11 cellular contexts compared by ENCODE assay signal in the genomic region with DNA sequence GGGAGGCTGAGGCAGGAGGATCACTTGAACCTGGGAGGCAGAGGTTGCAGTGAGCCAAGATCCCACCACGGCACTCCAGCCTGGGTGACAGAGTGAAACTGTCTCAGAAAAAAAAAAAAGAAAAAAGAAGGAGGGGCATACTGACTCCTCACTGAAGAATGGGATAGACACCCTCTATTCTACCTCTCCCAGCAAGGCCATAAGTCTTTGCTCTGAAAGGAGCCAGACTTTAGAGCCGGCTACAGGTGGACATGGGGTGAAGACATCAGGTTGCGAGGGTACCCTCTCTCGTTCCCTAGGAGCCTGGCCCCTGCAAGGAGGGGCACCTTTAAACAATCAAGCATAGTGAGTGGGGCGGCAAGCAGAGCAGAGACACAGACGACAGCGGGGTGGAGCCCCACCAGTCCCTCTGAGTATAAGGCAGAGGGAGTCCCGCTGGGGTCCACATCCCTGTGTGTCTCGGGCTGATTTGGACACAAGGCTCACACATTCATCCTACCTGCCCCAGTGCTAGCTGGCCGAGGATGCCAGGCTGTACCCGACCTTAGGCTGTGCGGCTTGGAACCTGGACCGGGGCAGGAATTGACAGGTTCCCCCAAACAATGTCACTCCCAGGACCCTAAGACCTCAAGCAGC. TPM values are rescaled to one million over a fixed set of nuclear protein-coding genes. Genes with fewer than 3 reads are reported as not detected.
DNase-seq lines count a peak whose midpoint lies in the region; ATAC-seq and TF ChIP-seq lines count a peak whose summit lies in the region.
"Had no signal": no experiment of that assay in that cellular context is flagged by ENCODE, and none has a peak within 500 bp of the region (broad histone marks: within the 10 kb centered on the region; RNA-seq: fewer than 3 reads in every experiment).

No MANE protein-coding gene starts in this region.

- peak; percentile 70 for DNase-seq in H7
- DNase-seq in RWPE2 (ENCODE audit: low spot score), result no peak
- no peak for DNase-seq in iPS DF 6.9 (ENCODE audit: low read depth, low spot score)
- DNase-seq in smooth muscle cell (lab: John Stamatoyannopoulos, UW; ENCODE audit: unreplicated experiment), result no peak
- no peak for DNase-seq in COR-L47 (lab: John Stamatoyannopoulos, UW)
- no peak for DNase-seq in posterior vena cava (ENCODE audit: low spot score)
- no peak for DNase-seq in OCI-M2 (lab: John Stamatoyannopoulos, UW; ENCODE audit: unreplicated experiment)
- DNase-seq: DMS79, NCI-H2171, SIG-M5 had no signal

- no peak overlapping the region for H3K9ac ChIP-seq in smooth muscle cell (ENCODE audit: low read depth)

- intact Hi-C loops in posterior vena cava (cut with DNase I), result no loop called here

- 0 out of 3 replicates have a peak, but pooled peaks have one; percentile 0 for ATAC-seq in RWPE2 (ENCODE audit: low read depth)

- peaks cover 37% of the 10 kb centered on the region for H4K20me1 ChIP-seq in smooth muscle cell (ENCODE audit: low read depth)

- TF ChIP-seq CTCF in RWPE2 (IDR thresholded peaks at IDR 0.05; ENCODE audit: poor library complexity, severe bottlenecking) (no peak), smooth muscle cell (IDR thresholded peaks at IDR 0.05; ENCODE audit: borderline replicate concordance, insufficient read depth, poor library complexity, severe bottlenecking) (no peak)

- H3K4me2 ChIP-seq in smooth muscle cell, result peak overlapping the region; percentile 81

- H3K9me3 ChIP-seq in RWPE2 (ENCODE audit: severe bottlenecking), result no peaks in the 10 kb centered on the region
- no peaks in the 10 kb centered on the region for H3K9me3 ChIP-seq in iPS DF 6.9 (ENCODE audit: control insufficient read depth, insufficient read depth, low read length)
- H3K9me3 ChIP-seq in smooth muscle cell (replicated peaks; ENCODE audit: low read depth), result no peaks in the 10 kb centered on the region

- H3K79me2 ChIP-seq in smooth muscle cell (ENCODE audit: low read depth), result no peaks in the 10 kb centered on the region

- H2AFZ ChIP-seq in smooth muscle cell (ENCODE audit: low read depth), result no peak overlapping the region

- H3F3A ChIP-seq in smooth muscle cell (ENCODE audit: low read depth), result peaks cover 33% of the 10 kb centered on the region

- no CpG with 5 or more reads among the region's 13 CpGs for WGBS in iPS DF 6.9 (ENCODE audit: insufficient coverage, insufficient read length)
- WGBS in smooth muscle cell (ENCODE audit: low lambda C conversion rate), result 68% methylated on average over 13 of the region's 13 CpGs

- H3K4me1 ChIP-seq in RWPE2 (ENCODE audit: insufficient read depth, poor library complexity, severe bottlenecking) (peaks cover 14% of the 10 kb centered on the region), iPS DF 6.9 (ENCODE audit: control insufficient read depth, insufficient read depth, low read length) (no peaks in the 10 kb centered on the region), smooth muscle cell (ENCODE audit: low read depth) (no peaks in the 10 kb centered on the region)

- H3K27ac ChIP-seq in RWPE2 (ENCODE audit: poor library complexity, severe bottlenecking) (peak overlapping the region; percentile 91), iPS DF 6.9 (ENCODE audit: low read length) (no peak overlapping the region), smooth muscle cell (ENCODE audit: low read depth) (no peak overlapping the region)

- H3K27me3 ChIP-seq in H7 (ENCODE audit: control insufficient read depth, insufficient read depth, low read length) (peaks cover 15% of the 10 kb centered on the region), RWPE2 (ENCODE audit: insufficient read depth, poor library complexity, severe bottlenecking) (no peaks in the 10 kb centered on the region), iPS DF 6.9 (ENCODE audit: control insufficient read depth, insufficient read depth, low read length) (no peaks in the 10 kb centered on the region; the same call in 1 of the 2 replicates), smooth muscle cell (ENCODE audit: low read depth) (no peaks in the 10 kb centered on the region)

- H3K4me3 ChIP-seq in H7 (ENCODE audit: insufficient read depth, low read depth, low read length), result peak overlapping the region; percentile 56
- peak overlapping the region; percentile 47 for H3K4me3 ChIP-seq in RWPE2 (ENCODE audit: severe bottlenecking)
- H3K4me3 ChIP-seq in iPS DF 6.9 (ENCODE audit: low read length), result peak overlapping the region; percentile 28; the same call in 1 of the 2 replicates
- peak overlapping the region; percentile 41 for H3K4me3 ChIP-seq in smooth muscle cell

- peaks cover 26% of the 10 kb centered on the region for H3K36me3 ChIP-seq in H7 (replicated peaks; ENCODE audit: control insufficient read depth, insufficient read depth, low read length)
- peaks cover 39% of the 10 kb centered on the region for H3K36me3 ChIP-seq in RWPE2 (ENCODE audit: low read depth)
- peaks cover 28% of the 10 kb centered on the region for H3K36me3 ChIP-seq in iPS DF 6.9 (ENCODE audit: control insufficient read depth, insufficient read depth, low read length)
- peaks cover 8% of the 10 kb centered on the region for H3K36me3 ChIP-seq in smooth muscle cell (ENCODE audit: low read depth)

RNA-seq across cellular contexts. Expression of gene GRAMD2A, which starts 1.1 kb away (rescaled TPM):
- 0.17 and 0.52 TPM in 2 replicates for total RNA-seq in H7 (2014; rRNA removed; shearing (Covaris generic))
- total RNA-seq in smooth muscle cell (2.1 and 2.9 TPM in 2 replicates), posterior vena cava (under 1 TPM in 1 of 2 donors, not detected in 1; 0.10 TPM)
- 0.54 and 2.9 TPM in 2 replicates for polyA plus RNA-seq in smooth muscle cell
- total RNA-seq: left ventricle myocardium superior had no signal

RNA-seq across cellular contexts. Expression of gene PKM, which starts 34.5 kb away (rescaled TPM):
- 942 and 1,007 TPM in 2 replicates for total RNA-seq in H7 (2014; rRNA removed; shearing (Covaris generic))
- total RNA-seq in smooth muscle cell (1,078 and 1,125 TPM in 2 replicates), posterior vena cava (100 to 1,000 TPM; 554 to 783 TPM)
- polyA plus RNA-seq in smooth muscle cell, result 1,598 and 1,642 TPM in 2 replicates
